25 cellular contexts compared by ENCODE assay signal in genomic region chr16:23080329-23080728, GRCh38.
"Had no signal": no experiment of that assay in that cellular context is flagged by ENCODE, and none has a peak within 500 bp of the region (broad histone marks: within the 10 kb centered on the region; RNA-seq: fewer than 3 reads in every experiment).

No MANE protein-coding gene starts in this region.

- H3K4me1 ChIP-seq: gastroesophageal sphincter, psoas muscle, thyroid gland, upper lobe of right lung had no signal

- H3K4me3 Mint-ChIP-seq: activated CD8-positive, alpha-beta memory T cell treated with anti-CD3 and anti-CD28 coated beads, Interleukin-2, amount 10 ng/mL, durations not matched to agents 7 days and 5 days; activated CD8-positive, alpha-beta T cell treated with anti-CD3 and anti-CD28 coated beads for 36 hours; activated naive CD4-positive, alpha-beta T cell treated with anti-CD3 and anti-CD28 coated beads, Interleukin-2, amount 50 U/mL, for 24 hours; dendritic cell treated with granulocyte-macrophage colony-stimulating factor and Interleukin-4, amounts not matched to agents 40 ng/mL and 50 ng/mL, for 4 days; mesothelial cell of epicardium; naive thymus-derived CD8-positive, alpha-beta T cell; stimulated activated naive CD8-positive, alpha-beta T cell treated with anti-CD3 and anti-CD28 coated beads, Interleukin-15, Interleukin-2, amounts not matched to agents 100 ng/mL and 50 ng/mL, for 24 hours had no signal

- DNase-seq: activated CD4-positive, alpha-beta T cell treated with anti-CD3 and anti-CD28 coated beads for 48 hours; activated CD8-positive, alpha-beta memory T cell treated with anti-CD3 and anti-CD28 coated beads, Interleukin-2, amount 10 ng/mL, durations not matched to agents 7 days and 5 days; activated CD8-positive, alpha-beta T cell treated with anti-CD3 and anti-CD28 coated beads for 36 hours; activated gamma-delta T cell treated with Interleukin-2 at 50 U/mL for 16 hours; activated T-cell treated with anti-CD3 and anti-CD28 coated beads for 4 hours; aorta; brain microvascular endothelial cell; caudate nucleus; effector memory CD4-positive, alpha-beta T cell; esophagus squamous epithelium; head of caudate nucleus; hypothalamus; left ventricle myocardium superior; naive thymus-derived CD8-positive, alpha-beta T cell; psoas muscle; stimulated activated CD4-positive, alpha-beta T cell treated with anti-CD3 and anti-CD28 coated beads, Interleukin-1b, Interleukin-23, amount 100 ng/mL, for 48 hours; T-helper 1 cell; thyroid gland; upper lobe of right lung had no signal

- H3K4me3 ChIP-seq: esophagus squamous epithelium, gastroesophageal sphincter, psoas muscle, right atrium auricular region, thyroid gland, upper lobe of right lung had no signal

- H3K9me3 ChIP-seq: esophagus squamous epithelium, gastroesophageal sphincter, psoas muscle, right atrium auricular region, thyroid gland, upper lobe of right lung had no signal

- H3K27me3 Mint-ChIP-seq: activated CD8-positive, alpha-beta memory T cell treated with anti-CD3 and anti-CD28 coated beads, Interleukin-2, amount 10 ng/mL, durations not matched to agents 7 days and 5 days; activated CD8-positive, alpha-beta T cell treated with anti-CD3 and anti-CD28 coated beads for 36 hours; activated naive CD4-positive, alpha-beta T cell treated with anti-CD3 and anti-CD28 coated beads, Interleukin-2, amount 50 U/mL, for 24 hours; dendritic cell treated with granulocyte-macrophage colony-stimulating factor and Interleukin-4, amounts not matched to agents 40 ng/mL and 50 ng/mL, for 4 days; naive thymus-derived CD8-positive, alpha-beta T cell; stimulated activated naive CD8-positive, alpha-beta T cell treated with anti-CD3 and anti-CD28 coated beads, Interleukin-15, Interleukin-2, amounts not matched to agents 100 ng/mL and 50 ng/mL, for 24 hours had no signal

- H3K27ac ChIP-seq: brain microvascular endothelial cell, esophagus squamous epithelium, gastroesophageal sphincter, psoas muscle, right atrium auricular region, thyroid gland, upper lobe of right lung had no signal

- H3K27ac Mint-ChIP-seq: activated CD8-positive, alpha-beta memory T cell treated with anti-CD3 and anti-CD28 coated beads, Interleukin-2, amount 10 ng/mL, durations not matched to agents 7 days and 5 days; activated CD8-positive, alpha-beta T cell treated with anti-CD3 and anti-CD28 coated beads for 36 hours; activated naive CD4-positive, alpha-beta T cell treated with anti-CD3 and anti-CD28 coated beads, Interleukin-2, amount 50 U/mL, for 24 hours; dendritic cell treated with granulocyte-macrophage colony-stimulating factor and Interleukin-4, amounts not matched to agents 40 ng/mL and 50 ng/mL, for 4 days; mesothelial cell of epicardium; stimulated activated naive CD8-positive, alpha-beta T cell treated with anti-CD3 and anti-CD28 coated beads, Interleukin-15, Interleukin-2, amounts not matched to agents 100 ng/mL and 50 ng/mL, for 24 hours had no signal

- H3K27me3 ChIP-seq: brain microvascular endothelial cell, esophagus squamous epithelium, gastroesophageal sphincter, right atrium auricular region, thyroid gland, upper lobe of right lung had no signal

- ATAC-seq: activated CD8-positive, alpha-beta memory T cell treated with anti-CD3 and anti-CD28 coated beads, Interleukin-2, amount 10 ng/mL, durations not matched to agents 7 days and 5 days; activated CD8-positive, alpha-beta T cell treated with anti-CD3 and anti-CD28 coated beads for 36 hours; gastroesophageal sphincter; left ventricle myocardium superior; naive thymus-derived CD8-positive, alpha-beta T cell; psoas muscle had no signal

- H3K9me3 Mint-ChIP-seq: activated CD8-positive, alpha-beta T cell treated with anti-CD3 and anti-CD28 coated beads for 36 hours; activated naive CD4-positive, alpha-beta T cell treated with anti-CD3 and anti-CD28 coated beads, Interleukin-2, amount 50 U/mL, for 24 hours; dendritic cell treated with granulocyte-macrophage colony-stimulating factor and Interleukin-4, amounts not matched to agents 40 ng/mL and 50 ng/mL, for 4 days; mesothelial cell of epicardium; naive thymus-derived CD8-positive, alpha-beta T cell; stimulated activated naive CD8-positive, alpha-beta T cell treated with anti-CD3 and anti-CD28 coated beads, Interleukin-15, Interleukin-2, amounts not matched to agents 100 ng/mL and 50 ng/mL, for 24 hours had no signal
